ENCODE assay signal across 12 cellular contexts in genomic region chr17:40980594-40980993, GRCh38. TPM values are rescaled to one million over a fixed set of nuclear protein-coding genes. Genes with fewer than 3 reads are reported as not detected.
DNase-seq lines count a peak whose midpoint lies in the region; ATAC-seq and TF ChIP-seq lines count a peak whose summit lies in the region.
"Had no signal": no experiment of that assay in that cellular context is flagged by ENCODE, and none has a peak within 500 bp of the region (broad histone marks: within the 10 kb centered on the region; RNA-seq: fewer than 3 reads in every experiment).

No MANE protein-coding gene starts in this region.

- no peak for ATAC-seq in right cardiac atrium
- no peak for ATAC-seq in left ventricle myocardium superior
- ATAC-seq in GM21381 (IDR thresholded peaks at IDR 0.05; ENCODE audit: unreplicated experiment): no peak
- ATAC-seq: activated CD8-positive, alpha-beta memory T cell treated with anti-CD3 and anti-CD28 coated beads, Interleukin-2, amount 10 ng/mL, durations not matched to agents 7 days and 5 days; foreskin keratinocyte had no signal

- peaks cover 3% of the 10 kb centered on the region for H3K27me3 ChIP-seq in right cardiac atrium (ENCODE audit: control insufficient read depth, insufficient read depth)
- H3K27me3 ChIP-seq in vagina: no peaks in the 10 kb centered on the region
- no peaks in the 10 kb centered on the region for H3K27me3 ChIP-seq in A673 (replicated peaks; ENCODE audit: insufficient read depth, low read depth, low read length, poor library complexity)
- H3K27me3 ChIP-seq: brain microvascular endothelial cell, foreskin keratinocyte had no signal

- no TSS peak for BruUV-seq in A673 (replicated peaks; lab: Mats Ljungman, UMichigan)

- CTCF ChIA-PET in A673 (lab: Charles Lee): no interaction called here

- no peaks in the 10 kb centered on the region for H3K4me1 ChIP-seq in right cardiac atrium (ENCODE audit: control insufficient read depth, insufficient read depth, low read length)
- no peaks in the 10 kb centered on the region for H3K4me1 ChIP-seq in vagina
- H3K4me1 ChIP-seq in A673 (ENCODE audit: insufficient read depth, low read length, poor library complexity, severe bottlenecking): no peaks in the 10 kb centered on the region

- H3K36me3 ChIP-seq in vagina: no peaks in the 10 kb centered on the region
- H3K36me3 ChIP-seq in A673 (ENCODE audit: insufficient read depth, low read length, poor library complexity, severe bottlenecking): no peaks in the 10 kb centered on the region
- H3K36me3 ChIP-seq: brain microvascular endothelial cell had no signal

- POLR2A ChIA-PET in A673 (lab: Charles Lee; ENCODE audit: low non-redundant PET): no interaction called here

- H3K4me3 ChIP-seq in right cardiac atrium (ENCODE audit: low read length) (no peak overlapping the region), vagina (no peak overlapping the region), A673 (ENCODE audit: low read depth, low read length, poor library complexity, severe bottlenecking) (no peak overlapping the region)

- intact Hi-C loops in right cardiac atrium (cut with DNase I) (no loop called here), left ventricle myocardium superior (cut with micrococcal nuclease) (no loop called here), vagina (cut with DNase I) (no loop called here), A673 (cut with micrococcal nuclease; ENCODE audit: unreplicated experiment) (no loop called here)

- WGBS in right cardiac atrium: 16% methylated on average over 8 of the region's 8 CpGs

- no peak for TF ChIP-seq CTCF in vagina (IDR thresholded peaks at IDR 0.05)
- no peak for TF ChIP-seq CTCF in A673 (conservative IDR thresholded peaks at IDR 0.05; ENCODE audit: low read depth, low read length)

- DNase-seq in right cardiac atrium: peak in 2 of 3 donors; percentile 13 to 59
- no peak for DNase-seq in left ventricle myocardium superior
- DNase-seq in inferior parietal cortex (ENCODE audit: extremely low spot score): peak; percentile 47
- no peak for DNase-seq in vagina (ENCODE audit: extremely low spot score in 2 of 2)
- DNase-seq in A673 (ENCODE audit: low spot score): no peak
- DNase-seq: activated CD8-positive, alpha-beta memory T cell treated with anti-CD3 and anti-CD28 coated beads, Interleukin-2, amount 10 ng/mL, durations not matched to agents 7 days and 5 days; brain microvascular endothelial cell; foreskin keratinocyte; NCI-H69; stimulated activated CD4-positive, alpha-beta T cell treated with anti-CD3 and anti-CD28 coated beads, Interleukin-2, amount 100 ng/mL, for 24 hours had no signal

- H3K27ac ChIP-seq in right cardiac atrium (ENCODE audit: low read length) (no peak overlapping the region), vagina (peak overlapping the region; percentile 53), A673 (ENCODE audit: low read depth, low read length, poor library complexity, severe bottlenecking) (no peak overlapping the region)
- H3K27ac ChIP-seq: brain microvascular endothelial cell, foreskin keratinocyte had no signal

- no peak for TF ChIP-seq POLR2A in vagina (IDR thresholded peaks at IDR 0.05)

- H3K9me3 ChIP-seq in right cardiac atrium (ENCODE audit: control insufficient read depth, low read length): no peaks in the 10 kb centered on the region
- no peaks in the 10 kb centered on the region for H3K9me3 ChIP-seq in vagina
- no peaks in the 10 kb centered on the region for H3K9me3 ChIP-seq in A673 (ENCODE audit: low read depth, low read length, poor library complexity, severe bottlenecking)

RNA-seq across cellular contexts. Expression of gene KRT40, which starts 3.5 kb away (rescaled TPM):
- total RNA-seq in right cardiac atrium (not detected), left ventricle myocardium superior (not detected), vagina (not detected), A673 (2021) (0.98 and 1.1 TPM in 2 replicates)
- polyA plus RNA-seq in right cardiac atrium: not detected
- total RNA-seq: activated CD8-positive, alpha-beta memory T cell treated with anti-CD3 and anti-CD28 coated beads, Interleukin-2, amount 10 ng/mL, durations not matched to agents 7 days and 5 days; foreskin keratinocyte had no signal
- polyA plus RNA-seq: BJ, foreskin keratinocyte had no signal

RNA-seq across cellular contexts. Expression of gene KRTAP3-3, which starts 13.4 kb away (rescaled TPM):
- total RNA-seq in right cardiac atrium (not detected), left ventricle myocardium superior (not detected), vagina (not detected), A673 (2021) (not detected in 2 replicates)
- polyA plus RNA-seq in right cardiac atrium: not detected
- total RNA-seq: activated CD8-positive, alpha-beta memory T cell treated with anti-CD3 and anti-CD28 coated beads, Interleukin-2, amount 10 ng/mL, durations not matched to agents 7 days and 5 days; foreskin keratinocyte had no signal
- polyA plus RNA-seq: BJ, foreskin keratinocyte had no signal

RNA-seq across cellular contexts. Expression of gene KRT39, which starts 13.8 kb away (rescaled TPM):
- total RNA-seq in right cardiac atrium (not detected), left ventricle myocardium superior (not detected), vagina (not detected), A673 (2021) (not detected in 2 replicates)
- polyA plus RNA-seq in right cardiac atrium: not detected
- total RNA-seq: activated CD8-positive, alpha-beta memory T cell treated with anti-CD3 and anti-CD28 coated beads, Interleukin-2, amount 10 ng/mL, durations not matched to agents 7 days and 5 days; foreskin keratinocyte had no signal
- polyA plus RNA-seq: BJ, foreskin keratinocyte had no signal

RNA-seq across cellular contexts. Expression of gene KRTAP3-2, which starts 19.1 kb away (rescaled TPM):
- total RNA-seq in right cardiac atrium (not detected), left ventricle myocardium superior (not detected), vagina (not detected), A673 (2021) (not detected in 2 replicates)
- polyA plus RNA-seq in right cardiac atrium: not detected
- total RNA-seq: activated CD8-positive, alpha-beta memory T cell treated with anti-CD3 and anti-CD28 coated beads, Interleukin-2, amount 10 ng/mL, durations not matched to agents 7 days and 5 days; foreskin keratinocyte had no signal
- polyA plus RNA-seq: BJ, foreskin keratinocyte had no signal

RNA-seq across cellular contexts. Expression of gene KRTAP3-1, which starts 28.3 kb away (rescaled TPM):
- total RNA-seq in right cardiac atrium (not detected), left ventricle myocardium superior (not detected), vagina (not detected), A673 (2021) (not detected in 2 replicates)
- not detected for polyA plus RNA-seq in right cardiac atrium
- total RNA-seq: activated CD8-positive, alpha-beta memory T cell treated with anti-CD3 and anti-CD28 coated beads, Interleukin-2, amount 10 ng/mL, durations not matched to agents 7 days and 5 days; foreskin keratinocyte had no signal
- polyA plus RNA-seq: BJ, foreskin keratinocyte had no signal

Comparison
In these comparisons a context has a peak if more than half of its experiments do, and no peak if none do; other contexts are left out.
1. DNase-seq: peak in right cardiac atrium (2 of 3) and inferior parietal cortex (single experiment); none in left ventricle myocardium superior (single experiment), vagina (0 of 2) and A673 (single experiment).